In the genomic region with DNA sequence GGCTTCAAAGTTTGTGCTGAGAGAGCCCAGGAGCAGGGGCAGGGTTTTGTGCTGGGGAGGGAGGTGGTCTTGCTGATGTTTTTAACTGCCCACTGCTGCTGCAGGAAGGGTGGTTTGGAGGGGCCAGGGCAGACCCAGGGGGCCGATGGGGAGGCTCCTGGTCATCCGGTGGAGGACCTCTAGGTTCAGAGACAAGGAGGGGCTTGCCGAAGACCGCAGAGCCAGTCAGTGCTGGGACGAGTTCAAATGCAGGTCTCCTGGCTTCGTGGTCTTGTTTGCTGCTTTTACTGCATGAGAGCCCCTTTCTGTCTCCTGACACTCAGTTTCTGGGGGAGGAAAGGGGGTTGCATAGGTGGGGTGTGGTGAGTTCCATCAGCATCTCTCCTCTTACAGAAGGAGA, we compare ENCODE assay signal across 27 cellular contexts. TPM values are rescaled to one million over a fixed set of nuclear protein-coding genes. Genes with fewer than 3 reads are reported as not detected.
DNase-seq lines count a peak whose midpoint lies in the region; FAIRE-seq and TF ChIP-seq lines count a peak whose summit lies in the region.
"Had no signal": no experiment of that assay in that cellular context is flagged by ENCODE, and none has a peak within 500 bp of the region (broad histone marks: within the 10 kb centered on the region; RNA-seq: fewer than 3 reads in every experiment).

No MANE protein-coding gene starts in this region.

- H2BK12ac ChIP-seq in H1 (ENCODE audit: low read depth, low read length) = peak overlapping the region; percentile 33; the same call in 1 of the 2 replicates

- H3K9me3 ChIP-seq in BLaER1 (peaks cover 8% of the 10 kb centered on the region), H1 (ENCODE audit: insufficient read depth in 2 of 2, low read depth in 1 of 2, low read length in 1 of 2) (no peaks in the 10 kb centered on the region)
- H3K9me3 ChIP-seq in BLaER1 treated with 17β-estradiol and CSF1 and Interleukin-3, amounts not matched to agents 10 nM and 100 nM (replicated peaks in 1 of 11) = peaks cover 0 to 15% (median 12%) of the 10 kb centered on the region in 11 experiments; a peak in 19 of 22 replicates
- H3K9me3 ChIP-seq: BE2C had no signal

- no peak for DNase-seq in H1 (ENCODE audit: low read depth in 1 of 2, low spot score in 2 of 2)
- DNase-seq in NCI-H226 = no peak
- no peak for DNase-seq in stimulated activated naive CD4-positive, alpha-beta T cell treated with Interleukin-2 at 50 U/mL for 16 hours (lab: John Stamatoyannopoulos, UW)
- DNase-seq: 8988T; ACHN; BE2C; C1 segment of cervical spinal cord; CD4-positive, alpha-beta memory T cell; CD4-positive, CD25-positive, alpha-beta regulatory T cell; CD8-positive, alpha-beta memory T cell; COR-L47; DMS 273 treated with DMSO at 0.1 percent for 48 hours; DMS153; DMS53; DMS79; DND-41; EL; GDM1 had no signal

- H3K4me2 ChIP-seq in BLaER1 (peak overlapping the region; percentile 30), H1 (ENCODE audit: insufficient read depth in 1 of 2, low read depth in 2 of 2, low read length in 2 of 2) (no peak overlapping the region)
- H3K4me2 ChIP-seq in BLaER1 treated with 17β-estradiol and CSF1 and Interleukin-3, amounts not matched to agents 10 nM and 100 nM = peak overlapping the region in 8 of 11 experiments; percentile 5 to 42 (median 34); a peak in 11 of 22 replicates

- H3K9ac ChIP-seq in BLaER1 (no peak overlapping the region), H1 (replicated peaks in 1 of 4; ENCODE audit: extremely low read depth in 1 of 4, low read depth in 3 of 4, low read length in 3 of 4) (no peak overlapping the region)
- no peak overlapping the region for H3K9ac ChIP-seq in BLaER1 treated with 17β-estradiol and CSF1 and Interleukin-3, amounts not matched to agents 10 nM and 100 nM

- H3K18ac ChIP-seq in H1 (ENCODE audit: extremely low read depth, low read length) = no peak overlapping the region

- H4K20me1 ChIP-seq in BLaER1 = no peaks in the 10 kb centered on the region
- H4K20me1 ChIP-seq in BLaER1 treated with 17β-estradiol and CSF1 and Interleukin-3, amounts not matched to agents 10 nM and 100 nM = peaks cover 0 to 18% (median 0%) of the 10 kb centered on the region in 11 experiments; a peak in 2 of 22 replicates
- H4K20me1 ChIP-seq in H1 (replicated peaks in 1 of 2; ENCODE audit: control insufficient read depth in 1 of 2, insufficient read depth in 2 of 2, low read length in 2 of 2) = peaks cover 0 to 2% of the 10 kb centered on the region in 2 experiments

- POLR2A ChIA-PET in H1 (lab: Charles Lee; ENCODE audit: partially characterized antibody) = interaction anchor here (0.6 to 0.8 kb wide), 2 partner anchors 11 to 523 kb away, joined by 3 to 4 read pairs; no protein-coding TSS in a partner anchor

- no peak overlapping the region for H3K4ac ChIP-seq in H1 (replicated peaks; ENCODE audit: insufficient read length, low read depth, low read length)

- H2AFZ ChIP-seq in H1 (ENCODE audit: low read length) = no peak overlapping the region

- H3K56ac ChIP-seq in H1 (replicated peaks; ENCODE audit: insufficient read length, low read depth, low read length) = no peak overlapping the region

- no peaks in the 10 kb centered on the region for H3K79me1 ChIP-seq in H1 (ENCODE audit: low read depth, low read length)

- H3K14ac ChIP-seq in H1 (ENCODE audit: insufficient read length) = no peak overlapping the region

- no peaks in the 10 kb centered on the region for H3K79me2 ChIP-seq in H1 (ENCODE audit: control insufficient read depth in 1 of 2, insufficient read depth in 2 of 2, low read length in 2 of 2)

- 84% methylated on average over 6 of the region's 6 CpGs; no CpG with 5 or more reads in 1 of the 2 experiments for WGBS in H1 (ENCODE audit: extremely low coverage in 1 of 2, insufficient coverage in 1 of 2, insufficient read length in 1 of 2, insufficient replicate concordance in 2 of 2, low coverage in 1 of 2, low lambda C conversion rate in 2 of 2, missing lambda C conversion rate in 1 of 2), 2 experiments

- peaks cover 54% of the 10 kb centered on the region for H3K4me1 ChIP-seq in BLaER1
- peaks cover 13 to 53% (median 41%) of the 10 kb centered on the region in 10 experiments for H3K4me1 ChIP-seq in BLaER1 treated with 17β-estradiol and CSF1 and Interleukin-3, amounts not matched to agents 10 nM and 100 nM
- H3K4me1 ChIP-seq in H1 (replicated peaks in 1 of 4; ENCODE audit: control insufficient read depth in 3 of 4, insufficient read depth in 4 of 4, low read length in 3 of 4) = peaks cover 0 to 12% (median 7%) of the 10 kb centered on the region in 4 experiments; a peak in 6 of 7 replicates

- H2BK5ac ChIP-seq in H1 (ENCODE audit: low read depth, low read length) = no peak overlapping the region

- no peak overlapping the region for H3K4me3 ChIP-seq in BLaER1
- no peak overlapping the region for H3K4me3 ChIP-seq in BLaER1 treated with 17β-estradiol and CSF1 and Interleukin-3, amounts not matched to agents 10 nM and 100 nM
- no peak overlapping the region for H3K4me3 ChIP-seq in H1 (ENCODE audit: extremely low read depth in 1 of 4, insufficient read depth in 2 of 4, low read depth in 3 of 4, low read length in 4 of 4)
- H3K4me3 ChIP-seq: GM12878 had no signal

- H3K27ac ChIP-seq in BLaER1 (no peak overlapping the region), H1 (ENCODE audit: low read depth, low read length) (no peak overlapping the region)
- H3K27ac ChIP-seq in BLaER1 treated with 17β-estradiol and CSF1 and Interleukin-3, amounts not matched to agents 10 nM and 100 nM = no peak overlapping the region

- H4K8ac ChIP-seq in H1 (ENCODE audit: extremely low read depth, insufficient read depth, low read length) = no peak overlapping the region

- H2BK15ac ChIP-seq in H1 (ENCODE audit: low read length) = no peak overlapping the region

- H3K23ac ChIP-seq in H1 (ENCODE audit: insufficient read length) = no peak overlapping the region

- TF ChIP-seq POLR2A in H1 (IDR thresholded peaks at IDR 0.05; ENCODE audit: control extremely low read depth in 1 of 2, low read depth in 2 of 2, low read length in 2 of 2) = no peak

- H2BK20ac ChIP-seq in H1 (ENCODE audit: low read length) = 0 out of 2 replicates have a peak overlapping the region, but pooled peaks have one; percentile 34

- CTCF ChIA-PET in H1 (lab: Charles Lee; ENCODE audit: partially characterized antibody) = interaction anchor here (0.6 to 1.7 kb wide), 2 partner anchors 12 to 37 kb away, joined by 4 read pairs; no protein-coding TSS in a partner anchor

- H3K27me3 ChIP-seq in BLaER1 (0 out of 2 replicates have a peak, but pooled peaks cover 5% of the 10 kb centered on the region), H1 (replicated peaks in 1 of 4; ENCODE audit: control insufficient read depth in 3 of 4, extremely low read depth in 1 of 4, insufficient read depth in 3 of 4, low read length in 3 of 4) (peaks cover 0 to 15% (median 5%) of the 10 kb centered on the region in 4 experiments; a peak in 4 of 7 replicates)
- peaks cover 0 to 15% (median 0%) of the 10 kb centered on the region in 11 experiments; a peak in 7 of 22 replicates for H3K27me3 ChIP-seq in BLaER1 treated with 17β-estradiol and CSF1 and Interleukin-3, amounts not matched to agents 10 nM and 100 nM
- H3K27me3 ChIP-seq: BE2C had no signal

- TF ChIP-seq CTCF in H1 (IDR thresholded peaks at IDR 0.05; ENCODE audit: control extremely low read depth in 1 of 3, insufficient read depth in 1 of 3, low read depth in 1 of 3, low read length in 3 of 3) = no peak

- peaks cover 2% of the 10 kb centered on the region; the same call in 1 of the 2 replicates for H3K23me2 ChIP-seq in H1 (ENCODE audit: low read depth, low read length)

- no peak overlapping the region for H4K91ac ChIP-seq in H1 (replicated peaks; ENCODE audit: insufficient read length, low read length)

- TF ChIP-seq EP300 in H1 (IDR thresholded peaks at IDR 0.05; ENCODE audit: borderline replicate concordance in 1 of 2, low read depth in 2 of 2, low read length in 2 of 2) = no peak

- no peak overlapping the region for H2AK5ac ChIP-seq in H1 (ENCODE audit: low read depth, low read length)

- H3K36me3 ChIP-seq in BLaER1 (no peaks in the 10 kb centered on the region), H1 (ENCODE audit: control insufficient read depth in 2 of 4, insufficient read depth in 4 of 4, low read length in 3 of 4) (no peaks in the 10 kb centered on the region)
- H3K36me3 ChIP-seq in BLaER1 treated with 17β-estradiol and CSF1 and Interleukin-3, amounts not matched to agents 10 nM and 100 nM = no peaks in the 10 kb centered on the region
- H3K36me3 ChIP-seq: BE2C had no signal

- no peak overlapping the region for H2BK120ac ChIP-seq in H1 (replicated peaks; ENCODE audit: low read depth, low read length)

- FAIRE-seq in H1 (lab: Jason Lieb, UNC) = no peak
- FAIRE-seq: A204.1, GM12878, GM12892, GM18507 had no signal

- no peak overlapping the region for H4K5ac ChIP-seq in H1 (ENCODE audit: insufficient read length, low read depth, low read length)

- TF ChIP-seq RAD21 in H1 (IDR thresholded peaks at IDR 0.05 in 1 of 2, conservative IDR thresholded peaks at IDR 0.05 in 1 of 2; ENCODE audit: low read depth in 2 of 2, low read length in 2 of 2) = no peak

TF ChIP-seq in H1, 55 proteins besides CTCF, POLR2A, EP300 and RAD21 (continues in another document):
- TF ChIP-seq SP1 (IDR thresholded peaks at IDR 0.05; ENCODE audit: low read depth, low read length) = no peak
- TF ChIP-seq BACH1 (IDR thresholded peaks at IDR 0.05; ENCODE audit: low read length) = no peak
- TF ChIP-seq KDM1A (IDR thresholded peaks at IDR 0.05; ENCODE audit: borderline replicate concordance, low read length) = no peak
- TF ChIP-seq, protein P1, sequence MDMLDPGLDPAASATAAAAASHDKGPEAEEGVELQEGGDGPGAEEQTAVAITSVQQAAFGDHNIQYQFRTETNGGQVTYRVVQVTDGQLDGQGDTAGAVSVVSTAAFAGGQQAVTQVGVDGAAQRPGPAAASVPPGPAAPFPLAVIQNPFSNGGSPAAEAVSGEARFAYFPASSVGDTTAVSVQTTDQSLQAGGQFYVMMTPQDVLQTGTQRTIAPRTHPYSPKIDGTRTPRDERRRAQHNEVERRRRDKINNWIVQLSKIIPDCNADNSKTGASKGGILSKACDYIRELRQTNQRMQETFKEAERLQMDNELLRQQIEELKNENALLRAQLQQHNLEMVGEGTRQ (IDR thresholded peaks at IDR 0.05; ENCODE audit: low read length) = no peak
- no peak for TF ChIP-seq CHD2 (IDR thresholded peaks at IDR 0.05; ENCODE audit: low read length)
- no peak for TF ChIP-seq RFX5 (IDR thresholded peaks at IDR 0.05; ENCODE audit: borderline replicate concordance, low read depth, low read length)
- TF ChIP-seq SAP30 (IDR thresholded peaks at IDR 0.05; ENCODE audit: insufficient read depth, insufficient replicate concordance, low read length) = no peak

RNA-seq across cellular contexts. Expression of a gene that starts 26.0 kb away (rescaled TPM):
- 1.2 and 1.3 TPM in 2 replicates for total RNA-seq in H1 (2021; fragmentation: NEBNext Ultra II Directional; extraction: Animal tissue kit (Norgen Biotek cat#: 25700))
- 0.77 and 1.3 TPM in 2 replicates for polyA plus RNA-seq in H1 (2011; rRNA removed)
- polyA plus RNA-seq in H1 (2011; cell fraction: cytosol; rRNA removed) = 1.2 TPM
- polyA plus RNA-seq in H1 (2011; cell fraction: nucleus; rRNA removed) = 7.1 TPM
- polyA plus RNA-seq in H1 (2012, experiment 1 of 2) = 0.91 to 1.4 TPM (median 1.2 TPM) in 4 replicates
- 0.71 TPM for polyA plus RNA-seq in H1 (2012, experiment 2 of 2)
- 1.3 TPM for polyA plus RNA-seq in H1 (2013, experiment 1 of 2)
- polyA plus RNA-seq in H1 (2013, experiment 2 of 2) = 1.3 TPM
- polyA minus RNA-seq in H1 (2011; rRNA and poly(A)+ RNA removed) = 1.00 and 1.3 TPM in 2 replicates
- polyA minus RNA-seq in H1 (2011; cell fraction: cytosol; rRNA and poly(A)+ RNA removed) = 0.95 TPM
- polyA minus RNA-seq in H1 (2011; cell fraction: nucleus; rRNA and poly(A)+ RNA removed) = 1.6 TPM
- total RNA-seq: Daoy had no signal
- polyA plus RNA-seq: AG04450, CD14-positive monocyte had no signal

Comparison
In these comparisons a context has a peak if more than half of its experiments do, and no peak if none do; other contexts are left out.
1. H3K4me2 ChIP-seq: peak in BLaER1 (single experiment) and BLaER1 treated with 17β-estradiol and CSF1 and Interleukin-3, amounts not matched to agents 10 nM and 100 nM (8 of 11); none in H1 (0 of 2).